ENCODE assay signal across 1 cellular context in genomic region chr13:42377640-42378382, GRCh38.
TF ChIP-seq lines count a peak whose summit lies in the region.

No MANE protein-coding gene starts in this region.

TF ChIP-seq in GM12878, 131 proteins besides CTCF, POLR2A, EP300 and RAD21 (continued from another document):
- TF ChIP-seq ZNF687 (IDR thresholded peaks at IDR 0.05): peak; percentile 42; the same call in 1 of the 2 replicates
- no peak for TF ChIP-seq IRF3 (IDR thresholded peaks at IDR 0.05)
- TF ChIP-seq EED (IDR thresholded peaks at IDR 0.05; ENCODE audit: low read depth): peak; percentile 100
- TF ChIP-seq PRDM15 (CRISPR knock-in tag; IDR thresholded peaks at IDR 0.05): no peak
- no peak for TF ChIP-seq FOS (IDR thresholded peaks at IDR 0.05; ENCODE audit: borderline replicate concordance, extremely low read depth, insufficient read length)
- TF ChIP-seq SUPT20H (IDR thresholded peaks at IDR 0.05; ENCODE audit: borderline replicate concordance, control insufficient read depth, low read depth, low read length): no peak
- TF ChIP-seq NFIC (IDR thresholded peaks at IDR 0.05; ENCODE audit: low read depth, low read length): peak; percentile 100
- TF ChIP-seq LARP7 (IDR thresholded peaks at IDR 0.05): peak; percentile 47; the same call in 1 of the 2 replicates
- TF ChIP-seq ATF2 (IDR thresholded peaks at IDR 0.05; ENCODE audit: low read length): peak; percentile 99
- TF ChIP-seq IRF4 (IDR thresholded peaks at IDR 0.05; ENCODE audit: low read depth, low read length): peak; percentile 99
- peak; percentile 97 for TF ChIP-seq DPF2 (IDR thresholded peaks at IDR 0.05)
- TF ChIP-seq BHLHE40 (IDR thresholded peaks at IDR 0.05; ENCODE audit: borderline replicate concordance in 1 of 2, low read depth in 2 of 2, low read length in 1 of 2): peak; percentile 82 to 85
- no peak for TF ChIP-seq IRF5 (IDR thresholded peaks at IDR 0.05; ENCODE audit: borderline replicate concordance)
- 0 out of 2 replicates have a peak, but pooled peaks have one; percentile 37 for TF ChIP-seq NKRF (conservative IDR thresholded peaks at IDR 0.05)
- TF ChIP-seq BMI1 (IDR thresholded peaks at IDR 0.05; ENCODE audit: borderline replicate concordance): peak; percentile 98
- TF ChIP-seq PBX3 (IDR thresholded peaks at IDR 0.05; ENCODE audit: insufficient replicate concordance, low read depth, low read length): peak; percentile 61
- 0 out of 2 replicates have a peak, but pooled peaks have one; percentile 75 for TF ChIP-seq MYB (IDR thresholded peaks at IDR 0.05; ENCODE audit: borderline replicate concordance, low read depth, low read length)
- TF ChIP-seq SKIL (IDR thresholded peaks at IDR 0.05; ENCODE audit: low read depth, poor library complexity, severe bottlenecking): peak; percentile 100
- peak; percentile 100 for TF ChIP-seq FOXM1 (IDR thresholded peaks at IDR 0.05; ENCODE audit: low read depth, low read length)
- TF ChIP-seq POLR2AphosphoS5 (IDR thresholded peaks at IDR 0.05; ENCODE audit: low read length): no peak
- TF ChIP-seq STAT3 (IDR thresholded peaks at IDR 0.05; ENCODE audit: low read depth, low read length): peak; percentile 95
- peak; percentile 92; the same call in 1 of the 2 replicates for TF ChIP-seq MTA3 (IDR thresholded peaks at IDR 0.05; ENCODE audit: borderline replicate concordance, low read length)
- peak; percentile 96 for TF ChIP-seq ATF7 (IDR thresholded peaks at IDR 0.05; ENCODE audit: low read depth)
- TF ChIP-seq CEBPZ (IDR thresholded peaks at IDR 0.05; ENCODE audit: low read depth, low read length): no peak
- TF ChIP-seq SIX5 (IDR thresholded peaks at IDR 0.05; ENCODE audit: low read depth, low read length, severe bottlenecking): no peak
- 0 out of 2 replicates have a peak, but pooled peaks have one; percentile 46 for TF ChIP-seq RBBP5 (conservative IDR thresholded peaks at IDR 0.05)
- TF ChIP-seq SMC3 (IDR thresholded peaks at IDR 0.05; ENCODE audit: borderline replicate concordance, low read length): peak; percentile 4; the same call in 1 of the 2 replicates
- no peak for TF ChIP-seq YBX1 (IDR thresholded peaks at IDR 0.05)
